In genomic region chr1:6488602-6489382, GRCh38 we compare ENCODE assay signal across 18 cellular contexts. TPM values are rescaled to one million over a fixed set of nuclear protein-coding genes. Genes with fewer than 3 reads are reported as not detected.
DNase-seq lines count a peak whose midpoint lies in the region; ATAC-seq and TF ChIP-seq lines count a peak whose summit lies in the region.
"Had no signal": no experiment of that assay in that cellular context is flagged by ENCODE, and none has a peak within 500 bp of the region (broad histone marks: within the 10 kb centered on the region; RNA-seq: fewer than 3 reads in every experiment).

No MANE protein-coding gene starts in this region.

- POLR2A ChIA-PET in activated CD8-positive, alpha-beta T cell treated with anti-CD3 and anti-CD28 coated beads, Interleukin-2, amount 10 ng/mL, durations not matched to agents 7 days and 5 days (lab: Charles Lee) = interaction anchor here (0.6 to 1.4 kb wide), 2 partner anchors 51 to 234 kb away, joined by 3 read pairs; no protein-coding TSS in a partner anchor
- POLR2A ChIA-PET in activated CD8-positive, alpha-beta T cell treated with anti-CD3 and anti-CD28 coated beads for 36 hours (lab: Charles Lee) = interaction anchor here (3.5 kb wide), 1 partner anchor 28 kb away, joined by 12 read pairs; no protein-coding TSS in a partner anchor

- peaks cover 27% of the 10 kb centered on the region for H3K4me1 ChIP-seq in RWPE2 (ENCODE audit: insufficient read depth, poor library complexity, severe bottlenecking)
- peaks cover 59% of the 10 kb centered on the region for H3K4me1 ChIP-seq in vagina

- no peak for DNase-seq in activated CD8-positive, alpha-beta T cell treated with anti-CD3 and anti-CD28 coated beads, Interleukin-2, amount 10 ng/mL, durations not matched to agents 7 days and 5 days
- no peak for DNase-seq in activated CD8-positive, alpha-beta T cell treated with anti-CD3 and anti-CD28 coated beads for 36 hours
- peak; percentile 94 for DNase-seq in RWPE2 (ENCODE audit: low spot score)
- peak; percentile 84 for DNase-seq in left kidney (ENCODE audit: low read depth, low spot score)
- no peak for DNase-seq in vagina (ENCODE audit: extremely low spot score in 2 of 2)
- DNase-seq in NCI-H345 treated with DMSO at 0.1 percent for 48 hours (lab: John Stamatoyannopoulos, UW; ENCODE audit: unreplicated experiment) = no peak
- DNase-seq in HFFc6 = no peak
- DNase-seq: activated CD8-positive, alpha-beta memory T cell treated with anti-CD3 and anti-CD28 coated beads, Interleukin-2, amount 50 U/mL, for 4 hours; activated naive CD8-positive, alpha-beta T cell treated with anti-CD3 and anti-CD28 coated beads, Interleukin-2, amount 10 ng/mL, durations not matched to agents 7 days and 5 days; caudate nucleus; head of caudate nucleus; islet precursor cell; NCI-H1092 treated with DMSO at 0.1 percent for 48 hours; NCI-H510A; Peyer's patch had no signal

- H3K9me3 Mint-ChIP-seq in activated CD8-positive, alpha-beta T cell treated with anti-CD3 and anti-CD28 coated beads, Interleukin-2, amount 10 ng/mL, durations not matched to agents 7 days and 5 days (ENCODE audit: insufficient read depth) = no peaks in the 10 kb centered on the region
- H3K9me3 Mint-ChIP-seq in activated CD8-positive, alpha-beta T cell treated with anti-CD3 and anti-CD28 coated beads for 36 hours = no peaks in the 10 kb centered on the region
- no peaks in the 10 kb centered on the region for H3K9me3 Mint-ChIP-seq in HFFc6
- H3K9me3 Mint-ChIP-seq: activated naive CD8-positive, alpha-beta T cell treated with anti-CD3 and anti-CD28 coated beads, Interleukin-2, amount 10 ng/mL, durations not matched to agents 7 days and 5 days had no signal

- peaks cover 34% of the 10 kb centered on the region for H3K4me1 Mint-ChIP-seq in activated CD8-positive, alpha-beta T cell treated with anti-CD3 and anti-CD28 coated beads, Interleukin-2, amount 10 ng/mL, durations not matched to agents 7 days and 5 days (ENCODE audit: low read depth)
- H3K4me1 Mint-ChIP-seq in activated CD8-positive, alpha-beta T cell treated with anti-CD3 and anti-CD28 coated beads for 36 hours (ENCODE audit: low read depth) = peaks cover 24% of the 10 kb centered on the region
- H3K4me1 Mint-ChIP-seq in HFFc6 (ENCODE audit: low read depth) = peaks cover 25% of the 10 kb centered on the region

- H3K27me3 ChIP-seq in RWPE2 (ENCODE audit: insufficient read depth, poor library complexity, severe bottlenecking) = no peaks in the 10 kb centered on the region
- H3K27me3 ChIP-seq in vagina = no peaks in the 10 kb centered on the region

- peaks cover 27% of the 10 kb centered on the region for H3K27me3 Mint-ChIP-seq in activated CD8-positive, alpha-beta T cell treated with anti-CD3 and anti-CD28 coated beads, Interleukin-2, amount 10 ng/mL, durations not matched to agents 7 days and 5 days (ENCODE audit: low read depth)
- peaks cover 18% of the 10 kb centered on the region for H3K27me3 Mint-ChIP-seq in activated CD8-positive, alpha-beta T cell treated with anti-CD3 and anti-CD28 coated beads for 36 hours
- H3K27me3 Mint-ChIP-seq in HFFc6 (ENCODE audit: insufficient read depth) = peaks cover 10% of the 10 kb centered on the region

- H3K9me3 ChIP-seq in RWPE2 (ENCODE audit: severe bottlenecking) = no peaks in the 10 kb centered on the region
- no peaks in the 10 kb centered on the region for H3K9me3 ChIP-seq in vagina
- H3K9me3 ChIP-seq: Peyer's patch, upper lobe of left lung had no signal

- no peak for TF ChIP-seq CTCF in activated CD8-positive, alpha-beta T cell treated with anti-CD3 and anti-CD28 coated beads for 36 hours (IDR thresholded peaks at IDR 0.05)
- no peak for TF ChIP-seq CTCF in RWPE2 (IDR thresholded peaks at IDR 0.05; ENCODE audit: poor library complexity, severe bottlenecking)
- TF ChIP-seq CTCF in vagina (IDR thresholded peaks at IDR 0.05) = no peak
- no peak for TF ChIP-seq CTCF in HFFc6 (IDR thresholded peaks at IDR 0.05)

- no peak overlapping the region for H3K27ac Mint-ChIP-seq in activated CD8-positive, alpha-beta T cell treated with anti-CD3 and anti-CD28 coated beads, Interleukin-2, amount 10 ng/mL, durations not matched to agents 7 days and 5 days
- no peak overlapping the region for H3K27ac Mint-ChIP-seq in activated CD8-positive, alpha-beta T cell treated with anti-CD3 and anti-CD28 coated beads for 36 hours
- no peak overlapping the region for H3K27ac Mint-ChIP-seq in HFFc6
- H3K27ac Mint-ChIP-seq: activated naive CD8-positive, alpha-beta T cell treated with anti-CD3 and anti-CD28 coated beads, Interleukin-2, amount 10 ng/mL, durations not matched to agents 7 days and 5 days had no signal

- no peak for ATAC-seq in activated CD8-positive, alpha-beta T cell treated with anti-CD3 and anti-CD28 coated beads, Interleukin-2, amount 10 ng/mL, durations not matched to agents 7 days and 5 days
- no peak for ATAC-seq in activated CD8-positive, alpha-beta T cell treated with anti-CD3 and anti-CD28 coated beads for 36 hours
- ATAC-seq in RWPE2 (ENCODE audit: low read depth) = peak; percentile 62
- ATAC-seq in HG02852 (IDR thresholded peaks at IDR 0.05; ENCODE audit: unreplicated experiment) = no peak
- ATAC-seq: activated CD4-positive, CD25-positive, alpha-beta regulatory T cell treated with anti-CD3 and anti-CD28 coated beads, Interleukin-2, amount 50 U/mL, for 24 hours had no signal

- H3K36me3 ChIP-seq in RWPE2 (ENCODE audit: low read depth) (peaks cover 4% of the 10 kb centered on the region), vagina (no peaks in the 10 kb centered on the region)
- H3K36me3 ChIP-seq: Peyer's patch, upper lobe of left lung had no signal

- peak overlapping the region; percentile 65 for H3K4me3 ChIP-seq in RWPE2 (ENCODE audit: severe bottlenecking)
- no peak overlapping the region for H3K4me3 ChIP-seq in vagina
- H3K4me3 ChIP-seq: Peyer's patch, upper lobe of left lung had no signal

- H3K27ac ChIP-seq in RWPE2 (ENCODE audit: poor library complexity, severe bottlenecking) (peak overlapping the region; percentile 99), vagina (peak overlapping the region; percentile 90)
- H3K27ac ChIP-seq: Peyer's patch had no signal

- intact Hi-C loops in activated CD8-positive, alpha-beta T cell treated with anti-CD3 and anti-CD28 coated beads for 36 hours (cut with micrococcal nuclease) = no loop called here
- intact Hi-C loops in vagina (cut with DNase I) = loop anchor here (10.0 kb wide), 1 partner anchor 156 kb away; no protein-coding TSS in a partner anchor

- CTCF ChIA-PET in activated CD8-positive, alpha-beta T cell treated with anti-CD3 and anti-CD28 coated beads, Interleukin-2, amount 10 ng/mL, durations not matched to agents 7 days and 5 days (lab: Charles Lee) = interaction anchor here (0.9 to 6.8 kb wide), 14 partner anchors 8 to 213 kb away, joined by 3 to 60 read pairs (median 4); partner anchors contain the start of genes DNAJC11, NOL9, TAS1R1 and ZBTB48
- CTCF ChIA-PET in activated CD8-positive, alpha-beta T cell treated with anti-CD3 and anti-CD28 coated beads for 36 hours (lab: Charles Lee) = interaction anchor here (0.7 to 5.9 kb wide), 16 partner anchors 8 to 158 kb away, joined by 3 to 38 read pairs (median 5); partner anchors contain the start of gene TNFRSF25

- no peaks in the 10 kb centered on the region for H3K36me3 Mint-ChIP-seq in activated CD8-positive, alpha-beta T cell treated with anti-CD3 and anti-CD28 coated beads, Interleukin-2, amount 10 ng/mL, durations not matched to agents 7 days and 5 days (ENCODE audit: low read depth)
- H3K36me3 Mint-ChIP-seq in activated CD8-positive, alpha-beta T cell treated with anti-CD3 and anti-CD28 coated beads for 36 hours (ENCODE audit: low read depth) = no peaks in the 10 kb centered on the region
- no peaks in the 10 kb centered on the region for H3K36me3 Mint-ChIP-seq in HFFc6 (ENCODE audit: low read depth)
- H3K36me3 Mint-ChIP-seq: activated naive CD8-positive, alpha-beta T cell treated with anti-CD3 and anti-CD28 coated beads, Interleukin-2, amount 10 ng/mL, durations not matched to agents 7 days and 5 days had no signal

- peak overlapping the region; percentile 18 for H3K4me3 Mint-ChIP-seq in activated CD8-positive, alpha-beta T cell treated with anti-CD3 and anti-CD28 coated beads, Interleukin-2, amount 10 ng/mL, durations not matched to agents 7 days and 5 days
- no peak overlapping the region for H3K4me3 Mint-ChIP-seq in activated CD8-positive, alpha-beta T cell treated with anti-CD3 and anti-CD28 coated beads for 36 hours
- no peak overlapping the region for H3K4me3 Mint-ChIP-seq in HFFc6

- no peak for TF ChIP-seq POLR2A in vagina (IDR thresholded peaks at IDR 0.05)

RNA-seq across cellular contexts. Expression of gene PLEKHG5, which starts 2.7 kb away (rescaled TPM):
- 1 to 10 TPM; 2.2 to 2.8 TPM for total RNA-seq in activated CD8-positive, alpha-beta T cell treated with anti-CD3 and anti-CD28 coated beads, Interleukin-2, amount 10 ng/mL, durations not matched to agents 7 days and 5 days
- 1 to 10 TPM; 1.7 to 1.8 TPM for total RNA-seq in activated CD8-positive, alpha-beta T cell treated with anti-CD3 and anti-CD28 coated beads for 36 hours
- total RNA-seq in vagina = 17.2 TPM
- 1 to 10 TPM; 6.4 to 7.2 (median 6.6) TPM for total RNA-seq in HFFc6 (2021; fragmentation: NEBNext Ultra II Directional; extraction: Animal tissue kit (Norgen Biotek cat#: 25700))

RNA-seq across cellular contexts. Expression of gene TNFRSF25, which starts 22.8 kb away (rescaled TPM):
- total RNA-seq in activated CD8-positive, alpha-beta T cell treated with anti-CD3 and anti-CD28 coated beads, Interleukin-2, amount 10 ng/mL, durations not matched to agents 7 days and 5 days = 10 to 100 TPM; 47.7 to 55.8 TPM
- 10 to 100 TPM; 55.8 to 57.8 TPM for total RNA-seq in activated CD8-positive, alpha-beta T cell treated with anti-CD3 and anti-CD28 coated beads for 36 hours
- 32.7 TPM for total RNA-seq in vagina
- total RNA-seq in HFFc6 (2021; fragmentation: NEBNext Ultra II Directional; extraction: Animal tissue kit (Norgen Biotek cat#: 25700)) = 1 to 10 TPM; 1.8 to 3.2 (median 2.7) TPM

Comparison
In these comparisons a context has a peak if more than half of its experiments do, and no peak if none do; other contexts are left out.
1. DNase-seq: peak in RWPE2 (single experiment) and left kidney (single experiment); none in activated CD8-positive, alpha-beta T cell treated with anti-CD3 and anti-CD28 coated beads, Interleukin-2, amount 10 ng/mL, durations not matched to agents 7 days and 5 days (single experiment), activated CD8-positive, alpha-beta T cell treated with anti-CD3 and anti-CD28 coated beads for 36 hours (single experiment), vagina (0 of 2), NCI-H345 treated with DMSO at 0.1 percent for 48 hours (single experiment) and HFFc6 (single experiment).